In genomic region chr3:123371859-123372767, GRCh38 we compare ENCODE assay signal across 19 cellular contexts.
A peak's percentile ranks its signal among the peaks of the same experiment; 100 is the strongest.
DNase-seq lines count a peak whose midpoint lies in the region; ATAC-seq and TF ChIP-seq lines count a peak whose summit lies in the region.
"Had no signal": no experiment of that assay in that cellular context is flagged by ENCODE, and none has a peak within 500 bp of the region (broad histone marks: within the 10 kb centered on the region; RNA-seq: fewer than 3 reads in every experiment).

No MANE protein-coding gene starts in this region.

- no peak for TF ChIP-seq POLR2A in sigmoid colon (IDR thresholded peaks at IDR 0.05)

- TF ChIP-seq CTCF in left ventricle myocardium inferior (IDR thresholded peaks at IDR 0.05; ENCODE audit: borderline replicate concordance) (no peak), sigmoid colon (IDR thresholded peaks at IDR 0.05) (no peak)

- no peak for TF ChIP-seq EP300 in sigmoid colon (IDR thresholded peaks at IDR 0.05)

- peak overlapping the region; percentile 89 for H3K27ac ChIP-seq in left ventricle myocardium inferior (replicated peaks)
- H3K27ac ChIP-seq in sigmoid colon = peak overlapping the region; percentile 68 to 91 (median 82)
- H3K27ac ChIP-seq: pancreas, PC-9 had no signal

- WGBS in sigmoid colon, 2 donors = 65 to 84% methylated on average over 6 of the region's 6 CpGs

- H3K27me3 ChIP-seq in left ventricle myocardium inferior (ENCODE audit: low read depth) = no peaks in the 10 kb centered on the region
- no peaks in the 10 kb centered on the region for H3K27me3 ChIP-seq in sigmoid colon
- H3K27me3 ChIP-seq: pancreas had no signal

- no peak for ATAC-seq in HG03469 (IDR thresholded peaks at IDR 0.05; ENCODE audit: unreplicated experiment)
- ATAC-seq in HG03159 (IDR thresholded peaks at IDR 0.05; ENCODE audit: unreplicated experiment) = no peak
- ATAC-seq: effector memory CD8-positive, alpha-beta T cell; naive thymus-derived CD4-positive, alpha-beta T cell; pancreas had no signal

- H3K4me1 ChIP-seq in left ventricle myocardium inferior (peaks cover 98% of the 10 kb centered on the region), sigmoid colon (peaks cover 0 to 93% (median 89%) of the 10 kb centered on the region in 4 donors)
- H3K4me1 ChIP-seq: pancreas had no signal

- H3K36me3 ChIP-seq in left ventricle myocardium inferior (no peaks in the 10 kb centered on the region), sigmoid colon (no peaks in the 10 kb centered on the region)
- H3K36me3 ChIP-seq: pancreas had no signal

- DNase-seq in DMS 273 (lab: John Stamatoyannopoulos, UW; ENCODE audit: unreplicated experiment) (peak; percentile 84), NCI-H2171 (lab: John Stamatoyannopoulos, UW) (peak; percentile 65), left ventricle myocardium inferior (no peak), sigmoid colon (peak; percentile 52), activated gamma-delta T cell (lab: John Stamatoyannopoulos, UW) (no peak)
- DNase-seq: activated CD4-positive, alpha-beta T cell treated with anti-CD3 and anti-CD28 coated beads, Interleukin-2, amount 50 U/mL, for 4 hours; activated gamma-delta T cell treated with Interleukin-2 at 50 U/mL for 16 hours; amniotic stem cell; effector memory CD8-positive, alpha-beta T cell; naive thymus-derived CD4-positive, alpha-beta T cell; NCI-H2107; NCI-H748 treated with DMSO at 0.1 percent for 48 hours; pancreas; PC-9; stimulated activated CD4-positive, alpha-beta T cell treated with anti-CD3 and anti-CD28 coated beads, Interleukin-4, amount 100 ng/mL, for 4 hours; substantia nigra had no signal

- intact Hi-C loops in left ventricle myocardium inferior (cut with micrococcal nuclease) (no loop called here), sigmoid colon (cut with DNase I) (loop anchor here (2.0 to 5.0 kb wide), 3 partner anchors 35 to 75 kb away; no protein-coding TSS in a partner anchor)

- H3K4me3 ChIP-seq in left ventricle myocardium inferior (no peak overlapping the region), sigmoid colon (no peak overlapping the region)
- H3K4me3 ChIP-seq: lung, pancreas, PC-9 had no signal

- H3K9me3 ChIP-seq in left ventricle myocardium inferior (replicated peaks) (peaks cover 6% of the 10 kb centered on the region), sigmoid colon (no peaks in the 10 kb centered on the region)
- H3K9me3 ChIP-seq: pancreas had no signal

Comparison
In these comparisons a context has a peak if more than half of its experiments do, and no peak if none do; other contexts are left out.
1. DNase-seq: peak in DMS 273 (single experiment), NCI-H2171 (single experiment) and sigmoid colon (single experiment); none in left ventricle myocardium inferior (single experiment) and activated gamma-delta T cell (single experiment).